ENCODE assay signal across 1 cellular context in the genomic region with DNA sequence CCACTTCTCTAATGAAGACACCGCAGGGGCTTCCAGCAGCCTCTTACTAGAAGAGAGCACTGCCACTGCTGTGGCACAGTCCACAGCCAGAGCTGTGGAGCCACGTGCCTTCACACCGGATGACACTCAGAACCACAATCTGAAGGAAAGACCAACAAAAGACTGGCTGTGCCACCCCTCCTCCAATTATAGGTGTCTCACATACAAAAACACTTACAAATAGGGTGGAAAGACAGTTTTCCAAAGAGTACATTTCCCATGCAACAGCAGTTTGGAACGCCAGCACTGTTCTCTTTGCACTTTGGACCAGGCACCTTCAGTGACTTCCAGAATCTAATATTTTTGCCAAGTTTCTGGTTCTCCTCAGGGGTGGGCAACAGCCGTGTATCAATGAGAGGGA.
TF ChIP-seq lines count a peak whose summit lies in the region.

No MANE protein-coding gene starts in this region.

TF ChIP-seq in H1, 55 proteins besides CTCF, POLR2A, EP300 and RAD21:
- TF ChIP-seq YY1 (IDR thresholded peaks at IDR 0.05; ENCODE audit: low read depth, low read length) (no peak), SP2 (IDR thresholded peaks at IDR 0.05; ENCODE audit: low read length) (no peak)
